In the genomic region with DNA sequence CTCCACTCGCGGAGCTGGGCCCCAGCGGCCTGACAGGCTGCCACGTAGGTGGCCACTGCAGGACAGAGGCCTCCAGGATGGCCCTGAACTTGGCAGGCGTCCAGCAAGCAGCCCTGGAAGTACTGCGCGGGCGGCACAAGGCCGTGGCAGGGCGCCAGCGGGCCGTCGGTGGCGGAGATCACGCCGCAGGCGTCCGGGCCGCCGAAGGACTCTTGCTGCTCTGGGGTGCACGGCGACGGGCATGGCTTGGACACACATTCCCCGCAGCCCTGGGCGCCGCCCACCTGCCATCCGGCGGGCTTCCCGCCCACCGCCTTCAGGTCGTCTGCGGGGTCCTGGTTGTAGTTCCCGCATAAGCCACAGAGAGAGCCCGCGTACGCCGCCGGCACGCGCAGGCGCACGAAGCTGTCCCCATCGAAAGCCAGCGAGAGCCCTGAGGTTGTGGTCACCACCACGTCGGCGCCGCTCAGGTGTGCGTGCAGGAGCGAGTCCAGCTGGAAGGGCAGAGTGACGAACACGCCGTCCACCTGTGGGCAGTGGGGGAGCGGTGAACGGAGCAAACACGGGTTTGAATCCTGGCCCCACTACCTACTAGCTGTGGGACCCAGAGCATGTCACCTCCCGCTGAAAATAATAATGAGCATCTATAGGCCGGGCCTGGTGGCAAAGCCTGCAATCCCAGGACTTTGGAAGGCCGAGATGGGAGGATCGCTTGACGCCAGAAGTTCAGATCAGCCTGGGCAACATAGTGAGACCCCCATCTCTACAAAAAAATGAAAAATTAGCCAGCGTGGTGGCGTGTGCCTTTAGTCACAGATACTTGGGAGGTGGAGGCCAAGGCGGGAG, we compare ENCODE assay signal across 8 cellular contexts. TPM values are rescaled to one million over a fixed set of nuclear protein-coding genes. Genes with fewer than 3 reads are reported as not detected.
DNase-seq lines count a peak whose midpoint lies in the region; ATAC-seq and TF ChIP-seq lines count a peak whose summit lies in the region.
"Not testable (repeated sequence)": the region's sequence is repeated elsewhere in the genome, so short reads cannot be mapped to it uniquely, and the experiment has no call there.

No MANE protein-coding gene starts in this region.

- not testable (repeated sequence) for TF ChIP-seq EP300 in gastroesophageal sphincter (IDR thresholded peaks at IDR 0.05)

- not testable (repeated sequence) for H3K4me1 Mint-ChIP-seq in naive B cell

- H3K36me3 Mint-ChIP-seq in naive B cell, result peaks cover 7 to 21% of the 10 kb centered on the region in 2 donors

- H3K27ac Mint-ChIP-seq in naive B cell, result peak overlapping the region in 1 of 6 donors; percentile 44

- 57 to 58% methylated on average over 23 to 31 of the region's 64 CpGs for WGBS in gastroesophageal sphincter (ENCODE audit: low coverage in 1 of 2), 2 donors
- 31 to 42% methylated on average over 53 to 64 of the region's 64 CpGs for WGBS in aorta, 2 donors

- DNase-seq in NCI-H2171 treated with DMSO at 0.1 percent for 48 hours (lab: John Stamatoyannopoulos, UW) (peak; percentile 28), cardiac fibroblast (ENCODE audit: low read depth in 2 of 2) (peak in 1 of 2 donors; percentile 11), islet precursor cell (peak; percentile 68), naive B cell (peak; percentile 33), retina (peak; percentile 85), aorta (peak; percentile 48 to 83)
- peak; percentile 44 for DNase-seq in activated CD4-positive, CD25-positive, alpha-beta regulatory T cell treated with anti-CD3 and anti-CD28 coated beads, Interleukin-2, amount 50 U/mL, for 72 hours

- peak overlapping the region in 3 of 8 donors; percentile 33 to 47 (median 47) for H3K4me3 Mint-ChIP-seq in naive B cell

- not testable (repeated sequence) for H3K9me3 Mint-ChIP-seq in naive B cell

- not testable (repeated sequence) for H3K36me3 ChIP-seq in gastroesophageal sphincter; aorta (ENCODE audit: control insufficient read depth in 1 of 2, insufficient read depth in 2 of 2, low read length in 1 of 2)

- peak; percentile 11 for ATAC-seq in gastroesophageal sphincter
- ATAC-seq in naive B cell (ENCODE audit: low read depth in 2 of 2), result peak; percentile 25 to 40
- peak; percentile 4 for ATAC-seq in aorta (ENCODE audit: low FRiP score)

- TF ChIP-seq POLR2A in gastroesophageal sphincter (IDR thresholded peaks at IDR 0.05), result not testable (repeated sequence)

- peaks cover 37% of the 10 kb centered on the region for H3K27me3 ChIP-seq in gastroesophageal sphincter
- H3K27me3 ChIP-seq in aorta (ENCODE audit: control insufficient read depth in 1 of 2, insufficient read depth in 2 of 2, low read length in 1 of 2), result not testable (repeated sequence)

- intact Hi-C loops in aorta (cut with DNase I), result loop anchor here in 1 of 2 donors (2.0 kb wide), 1 partner anchor 13 kb away; no protein-coding TSS in a partner anchor

- not testable (repeated sequence) for H3K27ac ChIP-seq in gastroesophageal sphincter; aorta (ENCODE audit: low read depth in 1 of 2, low read length in 2 of 2)

- not testable (repeated sequence) for H3K4me3 ChIP-seq in cardiac fibroblast (replicated peaks in 1 of 2; ENCODE audit: low read depth in 2 of 2, low read length in 2 of 2); gastroesophageal sphincter; aorta (ENCODE audit: low read length in 2 of 2)

- peak; percentile 13 for TF ChIP-seq CTCF in cardiac fibroblast (IDR thresholded peaks at IDR 0.05; ENCODE audit: low read depth, low read length)
- TF ChIP-seq CTCF in gastroesophageal sphincter (IDR thresholded peaks at IDR 0.05), result not testable (repeated sequence)

- H3K4me1 ChIP-seq in gastroesophageal sphincter; aorta (ENCODE audit: control insufficient read depth in 1 of 2, insufficient read depth in 2 of 2, low read length in 2 of 2): not testable (repeated sequence)

- H3K9me3 ChIP-seq in gastroesophageal sphincter; aorta (ENCODE audit: control insufficient read depth, low read length): not testable (repeated sequence)

- not testable (repeated sequence) for H3K27me3 Mint-ChIP-seq in naive B cell

RNA-seq across cellular contexts. Expression of a gene that starts 42.6 kb away (rescaled TPM):
- total RNA-seq in gastroesophageal sphincter (10 to 100 TPM in 2 of 4 donors, 1 to 10 TPM in 1, under 1 TPM in 1; 0.31 to 69.1 (median 8.2) TPM), aorta (100 to 1,000 TPM in 1 of 2 donors, 10 to 100 TPM in 1; 71.2 to 790 TPM)
- polyA plus RNA-seq in naive B cell (ENCODE audit: low read depth in 6 of 6) (1 to 10 TPM in 1 of 6 donors, under 1 TPM in 5; 0.15 to 1.7 (median 0.76) TPM), aorta (10 to 100 TPM in 1 of 2 donors, 1 to 10 TPM in 1; 1.4 to 16.5 TPM)

RNA-seq across cellular contexts. Expression of a gene that starts 45.7 kb away (rescaled TPM):
- 100 to 1,000 TPM in 1 of 4 donors, 10 to 100 TPM in 3; 72.5 to 105 (median 89.1) TPM for total RNA-seq in gastroesophageal sphincter
- polyA plus RNA-seq in naive B cell (ENCODE audit: low read depth in 6 of 6), result 100 to 1,000 TPM; 169 to 203 (median 179) TPM
- 100 to 1,000 TPM; 121 to 150 TPM for total RNA-seq in aorta
- 100 to 1,000 TPM; 158 to 232 TPM for polyA plus RNA-seq in aorta

RNA-seq across cellular contexts. Expression of a gene that starts 57.9 kb away (rescaled TPM):
- total RNA-seq in gastroesophageal sphincter, result 10 to 100 TPM in 2 of 4 donors, 1 to 10 TPM in 2; 8.6 to 19.4 (median 11.4) TPM
- polyA plus RNA-seq in naive B cell (ENCODE audit: low read depth in 6 of 6), result 10 to 100 TPM in 4 of 6 donors, 1 to 10 TPM in 2; 8.8 to 15.9 (median 10.5) TPM
- total RNA-seq in aorta, result 10 to 100 TPM in 1 of 2 donors, 1 to 10 TPM in 1; 8.4 to 12.9 TPM
- 10 to 100 TPM in 1 of 2 donors, 1 to 10 TPM in 1; 4.3 to 17.5 TPM for polyA plus RNA-seq in aorta
